9 cellular contexts compared by ENCODE assay signal in the genomic region with DNA sequence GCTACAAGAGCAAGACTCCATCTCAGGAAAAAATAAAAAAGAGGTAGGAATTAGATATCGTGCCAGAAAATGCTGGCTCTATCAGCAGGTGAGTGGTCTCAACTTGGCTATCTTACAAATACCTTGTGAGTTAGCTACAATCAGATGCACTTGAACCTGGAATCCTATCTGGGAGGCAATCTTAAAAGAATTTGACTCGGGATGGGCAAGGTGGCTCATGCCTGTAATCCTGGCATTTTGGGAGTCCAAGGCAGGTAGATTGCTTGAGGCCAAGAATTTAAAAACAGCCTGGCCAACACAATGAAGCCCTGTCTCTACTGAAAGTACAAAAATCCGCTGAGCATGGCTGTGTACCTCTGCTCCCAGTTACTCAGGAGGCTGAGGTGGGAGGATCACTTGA. TPM values are rescaled to one million over a fixed set of nuclear protein-coding genes. Genes with fewer than 3 reads are reported as not detected.
"Had no signal": no experiment of that assay in that cellular context is flagged by ENCODE, and none has a peak within 500 bp of the region (broad histone marks: within the 10 kb centered on the region; RNA-seq: fewer than 3 reads in every experiment).

No MANE protein-coding gene starts in this region.

- H3K9ac ChIP-seq: KMS-11 had no signal

- ATAC-seq: K562 had no signal

- H3K4me2 ChIP-seq: KMS-11 had no signal

- H3K27ac ChIP-seq: HL-60, KMS-11 had no signal

- FAIRE-seq: HTR-8/SVneo, K562 had no signal

- H3K4me3 ChIP-seq: K562 had no signal

- DNase-seq: IMR-90, KBM-7, KG1 had no signal

RNA-seq across cellular contexts. Expression of a gene that starts 29.4 kb away (rescaled TPM):
- total RNA-seq: HT-29, HT1080, IMR-90 had no signal
- polyA plus RNA-seq: IMR-90 had no signal

RNA-seq across cellular contexts. Expression of a gene that starts 42.5 kb away (rescaled TPM):
- total RNA-seq: IMR-90 had no signal

RNA-seq across cellular contexts. Expression of a gene that starts 48.2 kb away (rescaled TPM):
- total RNA-seq: HT-29, HT1080, IMR-90 had no signal
- polyA plus RNA-seq: IMR-90 had no signal
